8 cellular contexts compared by ENCODE assay signal in genomic region chr10:83871486-83872081, GRCh38.
A peak's percentile ranks its signal among the peaks of the same experiment; 100 is the strongest.
DNase-seq lines count a peak whose midpoint lies in the region; ATAC-seq lines count a peak whose summit lies in the region.

No MANE protein-coding gene starts in this region.

- ATAC-seq in GM19351 (IDR thresholded peaks at IDR 0.05; ENCODE audit: unreplicated experiment), result peak; percentile 99
- peak; percentile 98 for ATAC-seq in HG03378 (IDR thresholded peaks at IDR 0.05; ENCODE audit: unreplicated experiment)
- ATAC-seq in effector memory CD8-positive, alpha-beta T cell (replicated peaks), result peak; percentile 58

- H3K36me3 Mint-ChIP-seq in effector memory CD8-positive, alpha-beta T cell (ENCODE audit: insufficient read depth), result no peaks in the 10 kb centered on the region

- no peaks in the 10 kb centered on the region for H3K27me3 Mint-ChIP-seq in effector memory CD8-positive, alpha-beta T cell

- H3K27ac Mint-ChIP-seq in effector memory CD8-positive, alpha-beta T cell, result no peak overlapping the region

- no peaks in the 10 kb centered on the region for H3K9me3 Mint-ChIP-seq in effector memory CD8-positive, alpha-beta T cell

- DNase-seq in COLO668 (lab: John Stamatoyannopoulos, UW; ENCODE audit: unreplicated experiment) (peak; percentile 57), NCI-H69 (lab: John Stamatoyannopoulos, UW) (peak; percentile 84), midbrain (lab: John Stamatoyannopoulos, UW) (peak; percentile 78)
- DNase-seq in activated CD4-positive, alpha-beta T cell treated with anti-CD3 and anti-CD28 coated beads, Interleukin-2, amount 50 U/mL, for 48 hours, result peak; percentile 68 to 72
- DNase-seq in effector memory CD8-positive, alpha-beta T cell, result peak; percentile 34 to 40 (median 37)
- peak; percentile 26 for DNase-seq in stimulated activated CD8-positive, alpha-beta memory T cell treated with anti-CD3 and anti-CD28 coated beads, Interleukin-7, amount 100 ng/mL, for 24 hours (ENCODE audit: low read depth)

- no peak overlapping the region for H3K4me3 Mint-ChIP-seq in effector memory CD8-positive, alpha-beta T cell

- H3K4me1 Mint-ChIP-seq in effector memory CD8-positive, alpha-beta T cell (ENCODE audit: low read depth in 2 of 2), result no peaks in the 10 kb centered on the region

Comparison
In these comparisons a context has a peak if more than half of its experiments do, and no peak if none do; other contexts are left out.
1. Peak in every context shown above with its lines: DNase-seq and ATAC-seq.
2. DNase-seq: peak in every context shown above with its lines; median percentile 84 in NCI-H69; 78 in midbrain; 70 in activated CD4-positive, alpha-beta T cell treated with anti-CD3 and anti-CD28 coated beads, Interleukin-2, amount 50 U/mL, for 48 hours; 57 in COLO668; 37 in effector memory CD8-positive, alpha-beta T cell; 26 in stimulated activated CD8-positive, alpha-beta memory T cell treated with anti-CD3 and anti-CD28 coated beads, Interleukin-7, amount 100 ng/mL, for 24 hours.